In the genomic region with DNA sequence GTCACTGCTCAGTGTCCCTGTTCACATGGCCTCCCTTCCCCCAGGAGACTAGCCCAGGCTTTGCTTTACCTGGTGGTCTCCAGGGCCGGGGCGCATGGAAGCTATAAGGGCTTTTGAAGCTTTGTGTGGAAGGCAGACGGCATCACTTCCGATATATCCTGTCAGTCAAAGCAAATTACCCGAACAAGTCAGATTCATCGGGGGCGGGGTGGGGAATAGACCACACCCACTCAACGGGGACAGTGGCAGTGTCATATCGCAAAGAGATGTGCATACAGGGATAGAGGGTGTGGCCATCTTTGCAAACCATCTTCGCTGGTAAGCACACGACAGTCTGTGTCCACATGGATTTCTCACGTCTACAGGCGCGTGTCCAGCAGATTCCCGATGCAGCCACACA, we compare ENCODE assay signal across 16 cellular contexts.
DNase-seq lines count a peak whose midpoint lies in the region; ATAC-seq, FAIRE-seq and TF ChIP-seq lines count a peak whose summit lies in the region.
"Had no signal": no experiment of that assay in that cellular context is flagged by ENCODE, and none has a peak within 500 bp of the region (broad histone marks: within the 10 kb centered on the region; RNA-seq: fewer than 3 reads in every experiment).

No MANE protein-coding gene starts in this region.

- H3K9ac ChIP-seq in GM12878 (ENCODE audit: control insufficient read depth, insufficient read depth, low read length) = no peak overlapping the region
- no peak overlapping the region for H3K9ac ChIP-seq in neural progenitor cell
- H3K9ac ChIP-seq: GM23248 had no signal

- peaks cover 8% of the 10 kb centered on the region for H3F3A ChIP-seq in neural progenitor cell (ENCODE audit: low read depth)

- no peak for FAIRE-seq in GM12878 (lab: Jason Lieb, UNC)
- FAIRE-seq: GM18507 had no signal

- TF ChIP-seq EP300 in GM12878 (IDR thresholded peaks at IDR 0.05; ENCODE audit: borderline replicate concordance in 1 of 2, control insufficient read depth in 1 of 2, low read depth in 2 of 2, low read length in 2 of 2) = no peak

- TF ChIP-seq RAD21 in GM12878 (IDR thresholded peaks at IDR 0.05; ENCODE audit: insufficient read depth, low read depth, low read length) = no peak

- peak overlapping the region; percentile 27 for H3K27ac Mint-ChIP-seq in neural progenitor cell
- H3K27ac Mint-ChIP-seq: CD4-positive, alpha-beta memory T cell; H9 had no signal

- ATAC-seq in GM12878 = no peak
- ATAC-seq in GM18517 (IDR thresholded peaks at IDR 0.05; ENCODE audit: unreplicated experiment) = no peak
- ATAC-seq: HCT116 had no signal

- TF ChIP-seq CTCF in GM12878 (IDR thresholded peaks at IDR 0.05 in 2 of 3, conservative IDR thresholded peaks at IDR 0.05 in 1 of 3; ENCODE audit: control insufficient read depth in 2 of 3, extremely low read depth in 1 of 3, insufficient read depth in 1 of 3, low read depth in 3 of 3, low read length in 3 of 3) (no peak), neural progenitor cell (IDR thresholded peaks at IDR 0.05) (no peak)

- 91% methylated on average over 15 of the region's 15 CpGs for WGBS in GM12878 (ENCODE audit: insufficient coverage, insufficient replicate concordance, low lambda C conversion rate, missing lambda C conversion rate)

- H3K36me3 Mint-ChIP-seq in neural progenitor cell = no peaks in the 10 kb centered on the region
- H3K36me3 Mint-ChIP-seq: CD4-positive, alpha-beta memory T cell had no signal

- H3K9me3 ChIP-seq in GM12878 (replicated peaks; ENCODE audit: control insufficient read depth, insufficient read depth, low read length) = no peaks in the 10 kb centered on the region
- H3K9me3 ChIP-seq in neural progenitor cell (ENCODE audit: low read depth) = no peaks in the 10 kb centered on the region

- H3K4me3 ChIP-seq in GM12878 (no peak overlapping the region), neural progenitor cell (no peak overlapping the region)
- H3K4me3 ChIP-seq: GM23248 had no signal

- no peak overlapping the region for H3K4me3 Mint-ChIP-seq in neural progenitor cell
- H3K4me3 Mint-ChIP-seq: CD4-positive, alpha-beta memory T cell; H9 had no signal

- no peaks in the 10 kb centered on the region for H3K4me1 ChIP-seq in GM12878 (ENCODE audit: control insufficient read depth, insufficient read depth, low read length)
- peaks cover 12% of the 10 kb centered on the region for H3K4me1 ChIP-seq in neural progenitor cell

- H3K27me3 Mint-ChIP-seq in neural progenitor cell (ENCODE audit: insufficient read depth, low read depth) = peaks cover 4% of the 10 kb centered on the region

- intact Hi-C loops in GM12878 (cut with micrococcal nuclease; ENCODE audit: unreplicated experiment) = no loop called here

- SMC1A ChIA-PET in GM12878 (lab: Charles Lee; ENCODE audit: uncharacterized antibody, unreplicated experiment) = interaction anchor here (1.0 kb wide), 1 partner anchor 12 kb away, joined by 4 read pairs; no protein-coding TSS in a partner anchor

- no TSS peak for BruUV-seq in GM12878 (replicated peaks; lab: Mats Ljungman, UMichigan)

- DNase-seq in NCI-H187 (lab: John Stamatoyannopoulos, UW) (peak; percentile 84 to 93), GM12878 (ENCODE audit: low read depth, low spot score) (no peak), neural progenitor cell (ENCODE audit: low spot score) (no peak), KG1 (lab: John Stamatoyannopoulos, UW) (no peak), UCSD-AML1 (lab: John Stamatoyannopoulos, UW; ENCODE audit: unreplicated experiment) (no peak)
- DNase-seq: C1 segment of cervical spinal cord; Calu3; CD4-positive, alpha-beta memory T cell; COR-L47; DMS53; DMS79 treated with DMSO at 0.1 percent for 48 hours; GM23248; H9 had no signal

- no peak for TF ChIP-seq POLR2A in GM12878 (IDR thresholded peaks at IDR 0.05; ENCODE audit: low read depth, low read length)

- RAD21 ChIA-PET in GM12878 (lab: Charles Lee; ENCODE audit: unreplicated experiment) = no interaction called here

- H2AFZ ChIP-seq in GM12878 (ENCODE audit: control insufficient read depth, low read depth, low read length) (no peak overlapping the region), neural progenitor cell (replicated peaks) (no peak overlapping the region)
- H2AFZ ChIP-seq: GM23248 had no signal

- H3K27ac ChIP-seq in GM12878 (ENCODE audit: control insufficient read depth, insufficient read depth) = no peak overlapping the region
- H3K27ac ChIP-seq in neural progenitor cell = no peak overlapping the region
- H3K27ac ChIP-seq: GM23248 had no signal

- POLR2A ChIA-PET in GM12878 (lab: Charles Lee) = no interaction called here

- peaks cover 66% of the 10 kb centered on the region for H3K4me1 Mint-ChIP-seq in neural progenitor cell
- H3K4me1 Mint-ChIP-seq: CD4-positive, alpha-beta memory T cell had no signal

- in situ Hi-C loops in GM12878 (cut with MboI) = no loop called here

- H3K9me3 Mint-ChIP-seq in neural progenitor cell = no peaks in the 10 kb centered on the region
- H3K9me3 Mint-ChIP-seq: H9 had no signal

- H3K4me2 ChIP-seq in GM12878 (ENCODE audit: control insufficient read depth, insufficient read depth) (no peak overlapping the region), neural progenitor cell (no peak overlapping the region)

- H3K79me2 ChIP-seq in GM12878 (ENCODE audit: control insufficient read depth, insufficient read depth, low read length) = no peaks in the 10 kb centered on the region
- H3K79me2 ChIP-seq in neural progenitor cell (ENCODE audit: low read depth) = no peaks in the 10 kb centered on the region

- no peaks in the 10 kb centered on the region; a peak in 1 of 4 replicates for H3K36me3 ChIP-seq in GM12878 (ENCODE audit: control insufficient read depth in 2 of 2, insufficient read depth in 2 of 2, low read length in 1 of 2)
- H3K36me3 ChIP-seq in neural progenitor cell = no peaks in the 10 kb centered on the region

- H3K27me3 ChIP-seq in GM12878 (replicated peaks in 1 of 2; ENCODE audit: control insufficient read depth in 2 of 2, insufficient read depth in 2 of 2, low read length in 1 of 2) (no peaks in the 10 kb centered on the region), neural progenitor cell (no peaks in the 10 kb centered on the region)

- CTCF ChIA-PET in GM12878 (lab: Yijun Ruan, JAX) = no interaction called here

- H4K20me1 ChIP-seq in GM12878 (ENCODE audit: control insufficient read depth, insufficient read depth) = no peaks in the 10 kb centered on the region
- no peaks in the 10 kb centered on the region for H4K20me1 ChIP-seq in neural progenitor cell (ENCODE audit: low read depth)

TF ChIP-seq in GM12878, 131 proteins besides CTCF, POLR2A, EP300 and RAD21:
- TF ChIP-seq, protein P1, sequence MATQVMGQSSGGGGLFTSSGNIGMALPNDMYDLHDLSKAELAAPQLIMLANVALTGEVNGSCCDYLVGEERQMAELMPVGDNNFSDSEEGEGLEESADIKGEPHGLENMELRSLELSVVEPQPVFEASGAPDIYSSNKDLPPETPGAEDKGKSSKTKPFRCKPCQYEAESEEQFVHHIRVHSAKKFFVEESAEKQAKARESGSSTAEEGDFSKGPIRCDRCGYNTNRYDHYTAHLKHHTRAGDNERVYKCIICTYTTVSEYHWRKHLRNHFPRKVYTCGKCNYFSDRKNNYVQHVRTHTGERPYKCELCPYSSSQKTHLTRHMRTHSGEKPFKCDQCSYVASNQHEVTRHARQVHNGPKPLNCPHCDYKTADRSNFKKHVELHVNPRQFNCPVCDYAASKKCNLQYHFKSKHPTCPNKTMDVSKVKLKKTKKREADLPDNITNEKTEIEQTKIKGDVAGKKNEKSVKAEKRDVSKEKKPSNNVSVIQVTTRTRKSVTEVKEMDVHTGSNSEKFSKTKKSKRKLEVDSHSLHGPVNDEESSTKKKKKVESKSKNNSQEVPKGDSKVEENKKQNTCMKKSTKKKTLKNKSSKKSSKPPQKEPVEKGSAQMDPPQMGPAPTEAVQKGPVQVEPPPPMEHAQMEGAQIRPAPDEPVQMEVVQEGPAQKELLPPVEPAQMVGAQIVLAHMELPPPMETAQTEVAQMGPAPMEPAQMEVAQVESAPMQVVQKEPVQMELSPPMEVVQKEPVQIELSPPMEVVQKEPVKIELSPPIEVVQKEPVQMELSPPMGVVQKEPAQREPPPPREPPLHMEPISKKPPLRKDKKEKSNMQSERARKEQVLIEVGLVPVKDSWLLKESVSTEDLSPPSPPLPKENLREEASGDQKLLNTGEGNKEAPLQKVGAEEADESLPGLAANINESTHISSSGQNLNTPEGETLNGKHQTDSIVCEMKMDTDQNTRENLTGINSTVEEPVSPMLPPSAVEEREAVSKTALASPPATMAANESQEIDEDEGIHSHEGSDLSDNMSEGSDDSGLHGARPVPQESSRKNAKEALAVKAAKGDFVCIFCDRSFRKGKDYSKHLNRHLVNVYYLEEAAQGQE (IDR thresholded peaks at IDR 0.05; ENCODE audit: low read depth, low read length) = no peak
- TF ChIP-seq BCL3 (IDR thresholded peaks at IDR 0.05; ENCODE audit: borderline replicate concordance, insufficient read depth, low read depth, low read length, poor library complexity, severe bottlenecking) = peak; percentile 58

Comparison
In these comparisons a context has a peak if more than half of its experiments do, and no peak if none do; other contexts are left out.
1. DNase-seq: peak in NCI-H187 (2 of 2); none in GM12878 (single experiment), neural progenitor cell (single experiment), KG1 (single experiment) and UCSD-AML1 (single experiment).